8 cellular contexts compared by ENCODE assay signal in the genomic region with DNA sequence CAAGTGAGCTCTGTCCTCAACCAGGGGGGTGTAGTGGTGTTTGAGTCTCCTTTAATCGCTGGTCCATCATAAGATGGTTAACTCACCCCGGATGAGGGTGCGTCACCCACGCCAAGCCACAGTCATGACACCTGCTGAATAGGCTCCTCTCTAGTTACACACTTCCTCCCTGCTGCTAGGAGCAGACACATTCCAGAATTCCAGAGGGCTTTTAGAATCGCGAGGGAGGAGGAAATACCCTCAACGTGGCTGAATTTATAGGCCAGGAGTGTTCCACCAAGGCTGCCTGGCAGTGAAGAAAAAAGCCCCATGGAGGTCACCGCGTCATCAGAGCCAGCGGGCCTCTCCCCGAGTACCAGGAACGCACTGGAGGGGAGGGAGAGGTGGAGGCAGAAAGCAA. TPM values are rescaled to one million over a fixed set of nuclear protein-coding genes. Genes with fewer than 3 reads are reported as not detected.
DNase-seq lines count a peak whose midpoint lies in the region; ATAC-seq, FAIRE-seq and TF ChIP-seq lines count a peak whose summit lies in the region.

No MANE protein-coding gene starts in this region.

- H3K4me3 ChIP-seq in A549 (no peak overlapping the region), NB4 (ENCODE audit: low read depth, low read length) (peak overlapping the region; percentile 51), mesodermal cell (ENCODE audit: extremely low read depth, insufficient read depth, low read length, poor library complexity, severe bottlenecking) (no peak overlapping the region), HAP-1 (no peak overlapping the region)

- peak overlapping the region; percentile 95 for H3K4me2 ChIP-seq in A549

- no peak for DNase-seq in A549 (ENCODE audit: low read depth in 1 of 2, low spot score in 1 of 2)
- DNase-seq in NB4 (ENCODE audit: low read depth): no peak
- peak; percentile 93 for DNase-seq in amniotic epithelial cell (ENCODE audit: low read depth)
- no peak for DNase-seq in HAP-1 (ENCODE audit: low spot score in 2 of 2)
- no peak for DNase-seq in occipital lobe (lab: John Stamatoyannopoulos, UW)
- no peak for DNase-seq in NCI-H128 (lab: John Stamatoyannopoulos, UW; ENCODE audit: unreplicated experiment)
- DNase-seq in retina: no peak

- H3K36me3 ChIP-seq in mesodermal cell (ENCODE audit: control insufficient read depth, insufficient read depth, low read length) (peaks cover 48% of the 10 kb centered on the region), HAP-1 (replicated peaks) (no peaks in the 10 kb centered on the region)

- no peak for TF ChIP-seq RAD21 in A549 (conservative IDR thresholded peaks at IDR 0.05 in 1 of 2, IDR thresholded peaks at IDR 0.05 in 1 of 2)

- H3K9me3 ChIP-seq in A549: no peaks in the 10 kb centered on the region
- no peaks in the 10 kb centered on the region for H3K9me3 ChIP-seq in mesodermal cell (ENCODE audit: control insufficient read depth, low read length)
- no peaks in the 10 kb centered on the region for H3K9me3 ChIP-seq in HAP-1

- no peaks in the 10 kb centered on the region for H3K27me3 ChIP-seq in HAP-1 (ENCODE audit: low read depth)

- no peak for TF ChIP-seq EP300 in A549 (IDR thresholded peaks at IDR 0.05)

- WGBS in A549 (ENCODE audit: missing lambda C conversion rate): 81% methylated on average over 12 of the region's 12 CpGs
- WGBS in mesodermal cell (ENCODE audit: insufficient coverage in 2 of 2), 2 experiments: 61 to 84% methylated on average over 8 to 9 of the region's 12 CpGs

- POLR2A ChIA-PET in A549 (lab: Yijun Ruan, JAX): no interaction called here

- no peak for ATAC-seq in A549

- CTCF ChIA-PET in A549 (lab: Yijun Ruan, JAX): interaction anchor here (1.0 to 9.3 kb wide), 4 partner anchors 8 to 50 kb away, joined by 3 to 59 read pairs (median 13); no protein-coding TSS in a partner anchor

- no peak for TF ChIP-seq CTCF in A549 (IDR thresholded peaks at IDR 0.05)
- TF ChIP-seq CTCF in NB4 (IDR thresholded peaks at IDR 0.05; ENCODE audit: low read depth, low read length): no peak

- no peak for FAIRE-seq in A549 (lab: Jason Lieb, UNC)

- peaks cover 45% of the 10 kb centered on the region; the same call in 2 of the 3 replicates for H3K4me1 ChIP-seq in A549
- peaks cover 34% of the 10 kb centered on the region for H3K4me1 ChIP-seq in mesodermal cell (ENCODE audit: control insufficient read depth, insufficient read depth, low read length, poor library complexity, severe bottlenecking)
- H3K4me1 ChIP-seq in HAP-1: peaks cover 8% of the 10 kb centered on the region

- in situ Hi-C loops in HAP-1 (cut with MboI; ENCODE audit: low sequenced_read_pairs): no loop called here

- H3K27ac ChIP-seq in A549 (no peak overlapping the region; a peak in 1 of 6 replicates), mesodermal cell (ENCODE audit: low read depth, low read length, severe bottlenecking) (peak overlapping the region; percentile 2)

- TF ChIP-seq POLR2A in A549 (IDR thresholded peaks at IDR 0.05; ENCODE audit: low read length): no peak
- no peak for TF ChIP-seq POLR2A in NB4 (IDR thresholded peaks at IDR 0.05; ENCODE audit: extremely low read depth, insufficient read length)

TF ChIP-seq in A549, 52 proteins besides CTCF, POLR2A, EP300 and RAD21:
- TF ChIP-seq ESRRA (IDR thresholded peaks at IDR 0.05; ENCODE audit: borderline replicate concordance, low read length): no peak
- TF ChIP-seq, protein P1, sequence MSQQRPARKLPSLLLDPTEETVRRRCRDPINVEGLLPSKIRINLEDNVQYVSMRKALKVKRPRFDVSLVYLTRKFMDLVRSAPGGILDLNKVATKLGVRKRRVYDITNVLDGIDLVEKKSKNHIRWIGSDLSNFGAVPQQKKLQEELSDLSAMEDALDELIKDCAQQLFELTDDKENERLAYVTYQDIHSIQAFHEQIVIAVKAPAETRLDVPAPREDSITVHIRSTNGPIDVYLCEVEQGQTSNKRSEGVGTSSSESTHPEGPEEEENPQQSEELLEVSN (IDR thresholded peaks at IDR 0.05; ENCODE audit: borderline replicate concordance, low read depth): no peak
- TF ChIP-seq POLR2AphosphoS2 (conservative IDR thresholded peaks at IDR 0.05; ENCODE audit: low read length): no peak

RNA-seq across cellular contexts. Expression of a gene that starts 5.1 kb away (rescaled TPM):
- 329 and 381 TPM in 2 replicates for polyA plus RNA-seq in A549 (2011; rRNA removed)
- polyA plus RNA-seq in A549 (2012; cell fraction: cytosol; rRNA removed): 165 and 222 TPM in 2 replicates
- 49.6 and 81.8 TPM in 2 replicates for polyA plus RNA-seq in A549 (2012; cell fraction: nucleus; rRNA removed)
- 96.4 to 113 TPM (median 106 TPM) in 3 replicates for polyA plus RNA-seq in A549 (2017; fragmentation: RNase III; extraction: RNeasy Plus Mini Kit Qiagen cat#74134 plus additional on column Dnase treatment)
- 97.8 and 196 TPM in 2 replicates for polyA minus RNA-seq in A549 (2011; rRNA and poly(A)+ RNA removed)
- polyA plus RNA-seq in mesodermal cell (2013, experiment 1 of 2): 80.8 TPM
- 81.5 TPM for polyA plus RNA-seq in mesodermal cell (2013, experiment 2 of 2)
- 9.8 TPM for total RNA-seq in occipital lobe
